Comparison of ENCODE assay signal across 10 cellular contexts in genomic region chr3:60594025-60594424, GRCh38.
DNase-seq lines count a peak whose midpoint lies in the region; ATAC-seq and TF ChIP-seq lines count a peak whose summit lies in the region.
"Had no signal": no experiment of that assay in that cellular context is flagged by ENCODE, and none has a peak within 500 bp of the region (broad histone marks: within the 10 kb centered on the region; RNA-seq: fewer than 3 reads in every experiment).

No MANE protein-coding gene starts in this region.

- no peaks in the 10 kb centered on the region for H3K27me3 ChIP-seq in transverse colon

- no peak for TF ChIP-seq POLR2A in transverse colon (IDR thresholded peaks at IDR 0.05)

- no peak overlapping the region for H3K27ac ChIP-seq in transverse colon
- H3K27ac ChIP-seq: A549 had no signal

- no peak for TF ChIP-seq EP300 in transverse colon (IDR thresholded peaks at IDR 0.05; ENCODE audit: low read depth)

- WGBS in transverse colon (ENCODE audit: low coverage in 1 of 2), 2 donors = 42% methylated on average over 3 to 6 of the region's 6 CpGs

- peak; percentile 33 for DNase-seq in NCI-H1105 treated with DMSO at 0.1 percent for 48 hours (lab: John Stamatoyannopoulos, UW)
- DNase-seq in NCI-H1105 (lab: John Stamatoyannopoulos, UW) = no peak
- peak; percentile 75 to 77 for DNase-seq in cardiac fibroblast (ENCODE audit: low read depth in 2 of 2)
- peak; percentile 30 to 32 for DNase-seq in left colon
- DNase-seq in transverse colon = peak; percentile 35
- no peak for DNase-seq in SIG-M5 (lab: John Stamatoyannopoulos, UW)
- no peak for DNase-seq in dedifferentiated amniotic fluid mesenchymal stem cell (ENCODE audit: extremely low spot score)
- DNase-seq: GDM1 had no signal

- no peaks in the 10 kb centered on the region for H3K9me3 ChIP-seq in transverse colon
- H3K9me3 ChIP-seq: A549 had no signal

- H3K36me3 ChIP-seq in transverse colon = no peaks in the 10 kb centered on the region

- no peak overlapping the region for H3K4me3 ChIP-seq in cardiac fibroblast (replicated peaks in 1 of 2; ENCODE audit: low read depth in 2 of 2, low read length in 2 of 2)
- H3K4me3 ChIP-seq in transverse colon = no peak overlapping the region
- H3K4me3 ChIP-seq: A549 had no signal

- peaks cover 0 to 15% (median 1%) of the 10 kb centered on the region in 4 donors for H3K4me1 ChIP-seq in transverse colon
- H3K4me1 ChIP-seq: A549 had no signal

- intact Hi-C loops in left colon (cut with DNase I, micrococcal nuclease) = no loop called here
- intact Hi-C loops in transverse colon (cut with DNase I; ENCODE audit: low total_unique reads) = no loop called here

- no peak for ATAC-seq in left colon
- ATAC-seq in GM19395 (IDR thresholded peaks at IDR 0.05; ENCODE audit: unreplicated experiment) = no peak
- ATAC-seq: A549 had no signal

- TF ChIP-seq CTCF in cardiac fibroblast (IDR thresholded peaks at IDR 0.05; ENCODE audit: low read depth, low read length) (no peak), transverse colon (IDR thresholded peaks at IDR 0.05) (no peak)

- in situ Hi-C loops in transverse colon (cut with MboI; ENCODE audit: low pct_ligation_motif_present in 1 of 4, low pct_unique_long_range_greater_than_20kb in 1 of 4, low sequenced_read_pairs in 3 of 4) = no loop called here

Comparison
In these comparisons a context has a peak if more than half of its experiments do, and no peak if none do; other contexts are left out.
1. DNase-seq: peak in NCI-H1105 treated with DMSO at 0.1 percent for 48 hours (single experiment), cardiac fibroblast (2 of 2), left colon (2 of 2) and transverse colon (single experiment); none in NCI-H1105 (single experiment), SIG-M5 (single experiment) and dedifferentiated amniotic fluid mesenchymal stem cell (single experiment).